Comparison of ENCODE assay signal across 1 cellular context in the genomic region with DNA sequence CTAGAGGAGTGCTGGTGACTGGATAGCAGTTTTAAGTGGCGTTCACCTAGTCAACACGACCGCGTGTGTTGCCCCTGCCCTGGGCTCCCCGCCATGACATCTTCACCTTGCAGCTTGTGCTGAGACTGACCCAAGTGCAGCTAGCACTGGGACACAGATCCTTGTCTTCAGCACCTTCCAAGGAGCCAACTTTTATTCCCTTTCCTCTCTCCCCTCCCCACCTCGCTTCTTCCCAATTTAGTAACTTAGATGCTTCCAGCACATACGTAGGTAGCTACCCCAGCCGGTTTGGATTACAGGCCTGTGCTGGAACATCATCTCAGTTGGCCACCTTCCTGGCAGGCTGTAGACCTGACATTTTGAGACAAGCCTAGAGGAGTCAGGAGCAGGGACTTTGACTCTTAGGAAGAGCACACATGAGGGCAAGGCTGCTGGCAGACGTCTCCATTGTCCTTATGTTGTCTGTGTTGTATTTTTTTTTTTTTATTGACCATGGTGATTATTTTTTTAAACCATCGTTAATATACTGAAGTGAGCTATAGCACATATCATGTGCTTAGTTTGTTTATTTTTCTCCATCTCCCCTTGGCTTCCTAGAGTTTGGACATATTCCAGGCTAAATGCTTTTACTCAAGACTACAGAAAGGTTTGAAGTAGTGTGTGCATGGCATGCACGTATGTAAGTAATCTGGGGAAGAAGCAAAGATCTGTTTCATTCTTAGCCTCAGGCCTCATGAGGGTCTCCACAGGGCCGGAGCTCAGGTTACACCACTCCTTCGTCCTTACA.
TF ChIP-seq lines count a peak whose summit lies in the region.

No MANE protein-coding gene starts in this region.

TF ChIP-seq in IMR-90, 13 proteins besides CTCF, POLR2A, EP300 and RAD21:
- TF ChIP-seq SMC3 (IDR thresholded peaks at IDR 0.05; ENCODE audit: low read depth, low read length) (no peak), FOS (IDR thresholded peaks at IDR 0.05; ENCODE audit: low read depth, low read length) (no peak), RFX5 (IDR thresholded peaks at IDR 0.05; ENCODE audit: low read depth, low read length) (no peak), CEBPB (IDR thresholded peaks at IDR 0.05; ENCODE audit: low read depth, low read length) (no peak)
